Comparison of ENCODE assay signal across 8 cellular contexts in the genomic region with DNA sequence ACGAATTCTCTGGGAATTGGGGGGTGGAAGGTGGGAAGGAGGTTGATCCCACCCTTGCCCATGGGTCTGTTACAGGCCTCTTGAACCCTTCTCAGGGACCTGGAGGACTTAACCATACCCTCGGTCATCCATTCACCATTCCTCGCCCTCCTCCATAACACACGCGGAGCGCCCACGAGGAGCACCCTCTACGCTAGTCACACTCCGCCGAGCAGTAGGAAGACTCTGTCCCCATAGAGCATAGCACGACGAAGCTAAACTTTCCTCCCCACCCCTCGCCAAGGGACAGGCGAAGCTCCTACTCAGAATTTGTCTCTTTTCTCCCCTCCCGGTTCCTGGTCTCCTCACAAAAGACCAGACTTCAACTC. TPM values are rescaled to one million over a fixed set of nuclear protein-coding genes. Genes with fewer than 3 reads are reported as not detected.
DNase-seq lines count a peak whose midpoint lies in the region; ATAC-seq, FAIRE-seq and TF ChIP-seq lines count a peak whose summit lies in the region.

No MANE protein-coding gene starts in this region.

- H3K4me1 Mint-ChIP-seq in activated naive CD8-positive, alpha-beta T cell treated with anti-CD3 and anti-CD28 coated beads, Interleukin-2, amount 50 U/mL, for 24 hours: peaks cover 34% of the 10 kb centered on the region

- H4K20me1 ChIP-seq in SK-N-SH (ENCODE audit: insufficient read depth): no peaks in the 10 kb centered on the region

- no peak for TF ChIP-seq EP300 in SK-N-SH (IDR thresholded peaks at IDR 0.05; ENCODE audit: borderline replicate concordance in 1 of 2, low read depth in 1 of 2, low read length in 1 of 2)

- intact Hi-C loops in kidney (cut with DNase I): no loop called here

- H3K27ac ChIP-seq in SK-N-SH (ENCODE audit: low read depth in 2 of 2, low read length in 1 of 2) (peak overlapping the region; percentile 37 to 91; a peak in 3 of 4 replicates), kidney (ENCODE audit: low read depth in 2 of 2, low read length in 2 of 2) (peak overlapping the region; percentile 7 to 99), substantia nigra (ENCODE audit: low read depth, low read length, poor library complexity, severe bottlenecking) (peak overlapping the region; percentile 91)

- peaks cover 40% of the 10 kb centered on the region for H3K79me2 ChIP-seq in SK-N-SH (ENCODE audit: insufficient read depth)

- H3F3A ChIP-seq in SK-N-SH (replicated peaks; ENCODE audit: insufficient read depth): peaks cover 4% of the 10 kb centered on the region

- peak overlapping the region; percentile 93 for H3K4me2 ChIP-seq in SK-N-SH

- 99% methylated on average over 15 of the region's 15 CpGs for whole genome bisulfite sequencing in SK-N-SH (ENCODE audit: low lambda C conversion rate)

- peak overlapping the region; percentile 90 for H3K27ac Mint-ChIP-seq in activated naive CD8-positive, alpha-beta T cell treated with anti-CD3 and anti-CD28 coated beads, Interleukin-2, amount 50 U/mL, for 24 hours

- no peaks in the 10 kb centered on the region for H3K9me2 ChIP-seq in SK-N-SH

- CTCF ChIA-PET in SK-N-SH (lab: Yijun Ruan, JAX): interaction anchor here (0.8 to 2.3 kb wide), 3 partner anchors 12 to 467 kb away, joined by 3 to 14 read pairs (median 3); partner anchors contain the start of gene TP53I3

- peak overlapping the region; percentile 97 for H2AFZ ChIP-seq in SK-N-SH (ENCODE audit: low read depth)

- H3K36me3 Mint-ChIP-seq in activated naive CD8-positive, alpha-beta T cell treated with anti-CD3 and anti-CD28 coated beads, Interleukin-2, amount 50 U/mL, for 24 hours (ENCODE audit: low read depth): peaks cover 8% of the 10 kb centered on the region

- peak overlapping the region; percentile 91 to 92 for H3K4me3 ChIP-seq in SK-N-SH (ENCODE audit: low read depth in 2 of 2, low read length in 1 of 2)
- H3K4me3 ChIP-seq in kidney (ENCODE audit: low read length in 2 of 2): peak overlapping the region; percentile 75 to 86

- TF ChIP-seq CTCF in SK-N-SH (IDR thresholded peaks at IDR 0.05) (no peak), kidney (IDR thresholded peaks at IDR 0.05; ENCODE audit: borderline replicate concordance, extremely low read depth, insufficient read depth) (no peak)

- H3K4me1 ChIP-seq in SK-N-SH (ENCODE audit: control insufficient read depth in 1 of 2, insufficient read depth in 2 of 2, low read depth in 1 of 2, low read length in 1 of 2): peaks cover 4 to 16% of the 10 kb centered on the region in 2 experiments; a peak in 2 of 4 replicates
- H3K4me1 ChIP-seq in kidney (ENCODE audit: control insufficient read depth in 1 of 2, insufficient read depth in 1 of 2, low read depth in 1 of 2, low read length in 2 of 2): peaks cover 12 to 16% of the 10 kb centered on the region in 2 donors

- H3K4me3 Mint-ChIP-seq in activated naive CD8-positive, alpha-beta T cell treated with anti-CD3 and anti-CD28 coated beads, Interleukin-2, amount 50 U/mL, for 24 hours: peak overlapping the region; percentile 86

- no peak for TF ChIP-seq RAD21 in SK-N-SH (IDR thresholded peaks at IDR 0.05; ENCODE audit: low read length)

- POLR2A ChIA-PET in SK-N-SH (lab: Yijun Ruan, JAX): interaction anchor here (0.8 to 3.6 kb wide), 4 partner anchors 277 to 434 kb away, joined by 3 to 14 read pairs (median 3); partner anchors contain the start of genes ATAD2B, CENPO, PTRHD1 and SF3B6

- H3K36me3 ChIP-seq in SK-N-SH (replicated peaks in 1 of 2; ENCODE audit: control insufficient read depth in 1 of 2, insufficient read depth in 2 of 2, low read length in 1 of 2): no peaks in the 10 kb centered on the region
- no peaks in the 10 kb centered on the region for H3K36me3 ChIP-seq in kidney (ENCODE audit: control insufficient read depth in 1 of 2, insufficient read depth in 2 of 2, low read length in 2 of 2)

- H3K9me3 ChIP-seq in SK-N-SH (no peaks in the 10 kb centered on the region), kidney (ENCODE audit: control insufficient read depth in 1 of 2, low read length in 2 of 2) (no peaks in the 10 kb centered on the region)

- H3K9ac ChIP-seq in SK-N-SH: peak overlapping the region; percentile 79
- peak overlapping the region; percentile 74 to 88 for H3K9ac ChIP-seq in kidney (ENCODE audit: low read length in 2 of 2)

- no peaks in the 10 kb centered on the region for H3K27me3 ChIP-seq in SK-N-SH (ENCODE audit: insufficient read depth)

- H3K27me3 Mint-ChIP-seq in activated naive CD8-positive, alpha-beta T cell treated with anti-CD3 and anti-CD28 coated beads, Interleukin-2, amount 50 U/mL, for 24 hours: no peaks in the 10 kb centered on the region

- H3K9me3 Mint-ChIP-seq in activated naive CD8-positive, alpha-beta T cell treated with anti-CD3 and anti-CD28 coated beads, Interleukin-2, amount 50 U/mL, for 24 hours: no peaks in the 10 kb centered on the region

- DNase-seq in SK-N-SH (no peak), kidney (no peak), substantia nigra (lab: John Stamatoyannopoulos, UW) (peak in 2 of 49 donors; percentile 22 to 26)
- DNase-seq in activated naive CD8-positive, alpha-beta T cell treated with anti-CD3 and anti-CD28 coated beads, Interleukin-2, amount 50 U/mL, for 24 hours: no peak
- no peak for DNase-seq in activated CD8-positive, alpha-beta memory T cell treated with anti-CD3 and anti-CD28 coated beads, Interleukin-2, amount 50 U/mL, for 48 hours

- FAIRE-seq in kidney (lab: Jason Lieb, UNC): no peak

- ATAC-seq in SK-N-SH treated with all-trans-retinoic acid at 6 μM for 48 hours (no peak; the same call in 2 of the 3 replicates), HG02938 (IDR thresholded peaks at IDR 0.05; ENCODE audit: unreplicated experiment) (no peak), GM21737 (IDR thresholded peaks at IDR 0.05; ENCODE audit: unreplicated experiment) (no peak)
- no peak for ATAC-seq in activated naive CD8-positive, alpha-beta T cell treated with anti-CD3 and anti-CD28 coated beads, Interleukin-2, amount 50 U/mL, for 24 hours

TF ChIP-seq in SK-N-SH, 30 proteins besides CTCF, POLR2A, EP300 and RAD21 (continues in another document):
- TF ChIP-seq POLR2AphosphoS5 (IDR thresholded peaks at IDR 0.05; ENCODE audit: low read depth, low read length): no peak
- TF ChIP-seq RXRA (IDR thresholded peaks at IDR 0.05; ENCODE audit: borderline replicate concordance, low read depth): no peak
- TF ChIP-seq MXI1 (IDR thresholded peaks at IDR 0.05; ENCODE audit: low read depth, low read length): no peak
- TF ChIP-seq, protein P1, sequence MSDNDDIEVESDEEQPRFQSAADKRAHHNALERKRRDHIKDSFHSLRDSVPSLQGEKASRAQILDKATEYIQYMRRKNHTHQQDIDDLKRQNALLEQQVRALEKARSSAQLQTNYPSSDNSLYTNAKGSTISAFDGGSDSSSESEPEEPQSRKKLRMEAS (IDR thresholded peaks at IDR 0.05; ENCODE audit: low read depth): no peak
- TF ChIP-seq, protein P2, sequence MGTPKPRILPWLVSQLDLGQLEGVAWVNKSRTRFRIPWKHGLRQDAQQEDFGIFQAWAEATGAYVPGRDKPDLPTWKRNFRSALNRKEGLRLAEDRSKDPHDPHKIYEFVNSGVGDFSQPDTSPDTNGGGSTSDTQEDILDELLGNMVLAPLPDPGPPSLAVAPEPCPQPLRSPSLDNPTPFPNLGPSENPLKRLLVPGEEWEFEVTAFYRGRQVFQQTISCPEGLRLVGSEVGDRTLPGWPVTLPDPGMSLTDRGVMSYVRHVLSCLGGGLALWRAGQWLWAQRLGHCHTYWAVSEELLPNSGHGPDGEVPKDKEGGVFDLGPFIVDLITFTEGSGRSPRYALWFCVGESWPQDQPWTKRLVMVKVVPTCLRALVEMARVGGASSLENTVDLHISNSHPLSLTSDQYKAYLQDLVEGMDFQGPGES (IDR thresholded peaks at IDR 0.05; ENCODE audit: low read depth, low read length): no peak
- TF ChIP-seq SIN3A (IDR thresholded peaks at IDR 0.05; ENCODE audit: borderline replicate concordance, low read depth, low read length): no peak
- no peak for TF ChIP-seq NFIC (IDR thresholded peaks at IDR 0.05; ENCODE audit: borderline replicate concordance)
- no peak for TF ChIP-seq FOXJ3 (CRISPR knock-in tag; IDR thresholded peaks at IDR 0.05)
- TF ChIP-seq RCOR1 (IDR thresholded peaks at IDR 0.05; ENCODE audit: low read length): no peak

TF ChIP-seq in SK-N-SH treated with all-trans-retinoic acid at 6 μM for 48 hours, 23 proteins besides CTCF, POLR2A, EP300 and RAD21:
- TF ChIP-seq ESRRG (CRISPR knock-in tag; IDR thresholded peaks at IDR 0.05): no peak
- TF ChIP-seq ISL1 (CRISPR knock-in tag; IDR thresholded peaks at IDR 0.05): no peak
- no peak for TF ChIP-seq GLIS3 (CRISPR knock-in tag; IDR thresholded peaks at IDR 0.05)
- TF ChIP-seq, protein P3, sequence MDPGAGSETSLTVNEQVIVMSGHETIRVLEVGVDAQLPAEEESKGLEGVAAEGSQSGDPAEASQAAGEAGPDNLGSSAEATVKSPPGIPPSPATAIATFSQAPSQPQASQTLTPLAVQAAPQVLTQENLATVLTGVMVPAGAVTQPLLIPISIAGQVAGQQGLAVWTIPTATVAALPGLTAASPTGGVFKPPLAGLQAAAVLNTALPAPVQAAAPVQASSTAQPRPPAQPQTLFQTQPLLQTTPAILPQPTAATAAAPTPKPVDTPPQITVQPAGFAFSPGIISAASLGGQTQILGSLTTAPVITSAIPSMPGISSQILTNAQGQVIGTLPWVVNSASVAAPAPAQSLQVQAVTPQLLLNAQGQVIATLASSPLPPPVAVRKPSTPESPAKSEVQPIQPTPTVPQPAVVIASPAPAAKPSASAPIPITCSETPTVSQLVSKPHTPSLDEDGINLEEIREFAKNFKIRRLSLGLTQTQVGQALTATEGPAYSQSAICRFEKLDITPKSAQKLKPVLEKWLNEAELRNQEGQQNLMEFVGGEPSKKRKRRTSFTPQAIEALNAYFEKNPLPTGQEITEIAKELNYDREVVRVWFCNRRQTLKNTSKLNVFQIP (CRISPR knock-in tag; IDR thresholded peaks at IDR 0.05; ENCODE audit: borderline replicate concordance, low read depth): no peak

RNA-seq across cellular contexts. Expression of gene ITSN2, which starts 0.6 kb away (rescaled TPM):
- polyA plus RNA-seq in SK-N-SH (2012; rRNA removed) (11.9 TPM in 2 replicates), kidney (ENCODE audit: insufficient read depth, low read depth, low replicate concordance) (20.1 TPM)
- 8.3 and 10.9 TPM in 2 replicates for polyA plus RNA-seq in SK-N-SH (2012; cell fraction: cytosol; rRNA removed)
- polyA plus RNA-seq in SK-N-SH (2012; cell fraction: nucleus; rRNA removed): 38.9 and 39.9 TPM in 2 replicates
- total RNA-seq in kidney: 72.8 TPM
